12 cellular contexts compared by ENCODE assay signal in genomic region chrX:24619647-24620046, GRCh38. TPM values are rescaled to one million over a fixed set of nuclear protein-coding genes. Genes with fewer than 3 reads are reported as not detected.
A peak's percentile ranks its signal among the peaks of the same experiment; 100 is the strongest.
DNase-seq lines count a peak whose midpoint lies in the region; ATAC-seq, FAIRE-seq and TF ChIP-seq lines count a peak whose summit lies in the region.
"Had no signal": no experiment of that assay in that cellular context is flagged by ENCODE, and none has a peak within 500 bp of the region (broad histone marks: within the 10 kb centered on the region; RNA-seq: fewer than 3 reads in every experiment).

No MANE protein-coding gene starts in this region.

- no peaks in the 10 kb centered on the region for H4K20me1 ChIP-seq in HepG2 (ENCODE audit: insufficient read depth, low read length)
- H4K20me1 ChIP-seq in neural progenitor cell (ENCODE audit: low read depth), result no peaks in the 10 kb centered on the region

- CTCF ChIA-PET in HepG2 (lab: Yijun Ruan, JAX; ENCODE audit: low intra/inter-chr PET ratio, low total read pairs), result no interaction called here

- H3K4me2 ChIP-seq in HepG2 (ENCODE audit: low read depth, low read length) (no peak overlapping the region), neural progenitor cell (no peak overlapping the region)

- H3K4me3 Mint-ChIP-seq in neural progenitor cell, result no peak overlapping the region
- H3K4me3 Mint-ChIP-seq: memory B cell had no signal

- H3K27ac Mint-ChIP-seq in neural progenitor cell, result no peak overlapping the region
- H3K27ac Mint-ChIP-seq: memory B cell had no signal

- DNase-seq in HepG2 (ENCODE audit: low spot score) (peak; percentile 36), right lobe of liver (no peak), RPMI8226 (peak; percentile 7), foreskin melanocyte (peak; percentile 48), neural progenitor cell (ENCODE audit: low spot score) (no peak)
- no peak for DNase-seq in stimulated activated CD4-positive, alpha-beta T cell treated with anti-CD3 and anti-CD28 coated beads, Interleukin-2, amount 100 ng/mL, for 48 hours
- DNase-seq: activated CD4-positive, alpha-beta T cell treated with anti-CD3 and anti-CD28 coated beads for 48 hours; Caco-2; cortex of kidney had no signal

- ATAC-seq in HepG2 (peak; percentile 56), right lobe of liver (no peak), HG03196 (IDR thresholded peaks at IDR 0.05; ENCODE audit: unreplicated experiment) (no peak)
- no peak for ATAC-seq in activated CD4-positive, CD25-positive, alpha-beta regulatory T cell treated with anti-CD3 and anti-CD28 coated beads, Interleukin-2, amount 50 U/mL, for 24 hours

- in situ Hi-C loops in HepG2 (cut with HindIII; ENCODE audit: extremely low pct_ligation_motif_present, low pct_unique_long_range_greater_than_20kb), result no loop called here

- H3K9ac ChIP-seq in HepG2 (ENCODE audit: insufficient read depth, low read depth, low read length) (no peak overlapping the region), neural progenitor cell (no peak overlapping the region)

- no peaks in the 10 kb centered on the region for H3F3A ChIP-seq in neural progenitor cell (ENCODE audit: low read depth)

- H3K27me3 Mint-ChIP-seq in neural progenitor cell (ENCODE audit: insufficient read depth, low read depth), result peaks cover 5% of the 10 kb centered on the region

- POLR2A ChIA-PET in HepG2 (lab: Yijun Ruan, JAX), result interaction anchor here (1.4 kb wide), 1 partner anchor 43 kb away, joined by 3 read pairs; no protein-coding TSS in a partner anchor

- intact Hi-C loops in HepG2 (cut with micrococcal nuclease; ENCODE audit: unreplicated experiment), result loop anchor here (5.0 kb wide), 1 partner anchor 43 kb away; no protein-coding TSS in a partner anchor
- intact Hi-C loops in right lobe of liver (cut with DNase I), result no loop called here

- H3K4me3 ChIP-seq in HepG2 (replicated peaks in 1 of 3; ENCODE audit: insufficient read depth in 1 of 3, low read depth in 2 of 3, low read length in 3 of 3) (no peak overlapping the region), right lobe of liver (no peak overlapping the region), neural progenitor cell (no peak overlapping the region)

- H3K4me1 ChIP-seq in HepG2 (ENCODE audit: insufficient read depth, low read length) (peaks cover 11% of the 10 kb centered on the region; the same call in 1 of the 2 replicates), right lobe of liver (no peaks in the 10 kb centered on the region), neural progenitor cell (peaks cover 6% of the 10 kb centered on the region)
- H3K4me1 ChIP-seq: Caco-2 had no signal

- TF ChIP-seq EP300 in HepG2 (IDR thresholded peaks at IDR 0.05; ENCODE audit: low read depth in 2 of 2, low read length in 2 of 2), result no peak
- no peak for TF ChIP-seq EP300 in HepG2 (CRISPR knock-in tag; IDR thresholded peaks at IDR 0.05; ENCODE audit: borderline replicate concordance)

- peaks cover 10% of the 10 kb centered on the region for H3K4me1 Mint-ChIP-seq in neural progenitor cell
- H3K4me1 Mint-ChIP-seq: memory B cell had no signal

- no CpG with 5 or more reads among the region's 5 CpGs for WGBS in HepG2 (ENCODE audit: low lambda C conversion rate)
- 60% methylated on average over 5 of the region's 5 CpGs for WGBS in right lobe of liver (ENCODE audit: insufficient coverage, low coverage, low lambda C conversion rate, missing lambda C conversion rate)

- no peaks in the 10 kb centered on the region for H3K36me3 Mint-ChIP-seq in neural progenitor cell
- H3K36me3 Mint-ChIP-seq: memory B cell had no signal

- TF ChIP-seq POLR2A in HepG2 (IDR thresholded peaks at IDR 0.05; ENCODE audit: insufficient read depth in 1 of 2, low read depth in 2 of 2, low read length in 2 of 2) (no peak), right lobe of liver (IDR thresholded peaks at IDR 0.05) (no peak)

- no peak overlapping the region for H3K27ac ChIP-seq in HepG2 (ENCODE audit: extremely low read length, insufficient read depth, low read length)
- no peak overlapping the region for H3K27ac ChIP-seq in right lobe of liver
- no peak overlapping the region for H3K27ac ChIP-seq in neural progenitor cell

- TF ChIP-seq CTCF in HepG2 (CRISPR knock-in tag; IDR thresholded peaks at IDR 0.05), result no peak
- TF ChIP-seq CTCF in right lobe of liver (IDR thresholded peaks at IDR 0.05), result no peak
- no peak for TF ChIP-seq CTCF in neural progenitor cell (IDR thresholded peaks at IDR 0.05)

- H3K9me3 Mint-ChIP-seq in neural progenitor cell, result no peaks in the 10 kb centered on the region
- H3K9me3 Mint-ChIP-seq: memory B cell had no signal

- peak; percentile 50 for FAIRE-seq in HepG2 (lab: Jason Lieb, UNC)

- peak overlapping the region; percentile 11 for H2AFZ ChIP-seq in HepG2 (ENCODE audit: low read length)
- H2AFZ ChIP-seq in neural progenitor cell (replicated peaks), result no peak overlapping the region

- H3K27me3 ChIP-seq in HepG2 (ENCODE audit: control insufficient read depth in 1 of 2, insufficient read depth in 2 of 2, low read length in 2 of 2) (no peaks in the 10 kb centered on the region), right lobe of liver (no peaks in the 10 kb centered on the region), neural progenitor cell (no peaks in the 10 kb centered on the region)

- no peak for TF ChIP-seq RAD21 in HepG2 (CRISPR knock-in tag; IDR thresholded peaks at IDR 0.05)

- H3K36me3 ChIP-seq in HepG2 (replicated peaks in 1 of 2; ENCODE audit: control insufficient read depth in 1 of 2, insufficient read depth in 2 of 2, low read length in 2 of 2), result no peaks in the 10 kb centered on the region
- H3K36me3 ChIP-seq in right lobe of liver, result no peaks in the 10 kb centered on the region
- no peaks in the 10 kb centered on the region for H3K36me3 ChIP-seq in neural progenitor cell

- H3K79me2 ChIP-seq in HepG2 (ENCODE audit: insufficient read depth, low read length), result no peaks in the 10 kb centered on the region
- peaks cover 4% of the 10 kb centered on the region for H3K79me2 ChIP-seq in neural progenitor cell (ENCODE audit: low read depth)

- BruUV-seq in HepG2 (replicated peaks; lab: Mats Ljungman, UMichigan), result no TSS peak

- no peaks in the 10 kb centered on the region for H3K9me3 ChIP-seq in HepG2 (ENCODE audit: low read length)
- no peaks in the 10 kb centered on the region for H3K9me3 ChIP-seq in right lobe of liver
- H3K9me3 ChIP-seq in neural progenitor cell (ENCODE audit: low read depth), result no peaks in the 10 kb centered on the region
- H3K9me3 ChIP-seq: Caco-2 had no signal

TF ChIP-seq in HepG2, 621 proteins besides CTCF, POLR2A, EP300 and RAD21 (continues in another document):
- TF ChIP-seq MZF1 (CRISPR knock-in tag; IDR thresholded peaks at IDR 0.05; ENCODE audit: borderline replicate concordance) (no peak), ZNF180 (CRISPR knock-in tag; IDR thresholded peaks at IDR 0.05; ENCODE audit: borderline replicate concordance, low read depth) (no peak), ZBTB42 (CRISPR knock-in tag; IDR thresholded peaks at IDR 0.05) (no peak), FOXA1 (IDR thresholded peaks at IDR 0.05) (no peak), FOXA1 (CRISPR knock-in tag; IDR thresholded peaks at IDR 0.05) (0 out of 2 replicates have a peak, but pooled peaks have one; percentile 9), ZBTB33 (CRISPR knock-in tag; IDR thresholded peaks at IDR 0.05) (peak; percentile 86), ZNF549 (CRISPR knock-in tag; IDR thresholded peaks at IDR 0.05) (no peak), CREB1 (IDR thresholded peaks at IDR 0.05) (no peak), CREB1 (CRISPR knock-in tag; IDR thresholded peaks at IDR 0.05) (no peak), HNRNPH1 (optimal IDR thresholded peaks at IDR 0.05; ENCODE audit: low read depth, low read length) (no peak), GABPB1 (CRISPR knock-in tag; IDR thresholded peaks at IDR 0.05) (no peak)

RNA-seq across cellular contexts. Expression of gene PCYT1B, which starts 27.5 kb away (rescaled TPM):
- 9.2 and 15.9 TPM in 2 replicates for total RNA-seq in HepG2 (2016; rRNA removed; fragmentation: Illumina TruSeq; extraction: Trizol)
- 1.7 and 1.9 TPM in 2 replicates for total RNA-seq in HepG2 (2016; cell fraction: cytosol; rRNA removed; fragmentation: Illumina TruSeq; extraction: Trizol; ENCODE audit: low read depth)
- 9.1 and 14.7 TPM in 2 replicates for total RNA-seq in HepG2 (2016; cell fraction: insoluble cytoplasmic fraction; rRNA removed; fragmentation: Illumina TruSeq; extraction: Trizol)
- 3.4 TPM in 2 replicates for total RNA-seq in HepG2 (2016; cell fraction: membrane; rRNA removed; fragmentation: Illumina TruSeq; extraction: Trizol)
- total RNA-seq in HepG2 (2016; cell fraction: nucleus; rRNA removed; fragmentation: Illumina TruSeq; extraction: Trizol), result 5.7 and 7.7 TPM in 2 replicates
- 3.8 and 6.1 TPM in 2 replicates for polyA plus RNA-seq in HepG2 (2011; rRNA removed)
- 3.0 and 3.8 TPM in 2 replicates for polyA plus RNA-seq in HepG2 (2011; cell fraction: cytosol; rRNA removed)
- 3.2 and 3.7 TPM in 2 replicates for polyA plus RNA-seq in HepG2 (2011; cell fraction: nucleus; rRNA removed)
- polyA plus RNA-seq in HepG2 (2012), result 0.72 and 1.4 TPM in 2 replicates
- polyA plus RNA-seq in HepG2 (2016; cell fraction: cytosol; fragmentation: Illumina TruSeq; extraction: Trizol; ENCODE audit: low read depth), result 1.5 TPM in 2 replicates
- 10.8 and 11.6 TPM in 2 replicates for polyA plus RNA-seq in HepG2 (2016; cell fraction: insoluble cytoplasmic fraction; fragmentation: Illumina TruSeq; extraction: Trizol; ENCODE audit: low read depth)
- 2.1 and 2.3 TPM in 2 replicates for polyA plus RNA-seq in HepG2 (2016; cell fraction: membrane; fragmentation: Illumina TruSeq; extraction: Trizol; ENCODE audit: low read depth)
- polyA plus RNA-seq in HepG2 (2016; cell fraction: nucleus; fragmentation: Illumina TruSeq; extraction: Trizol; ENCODE audit: insufficient read depth, low read depth), result 7.3 and 9.5 TPM in 2 replicates
- polyA minus RNA-seq in HepG2 (2011; rRNA and poly(A)+ RNA removed; ENCODE audit: low replicate concordance), result 8.9 TPM in 1 of 2 replicates, not detected in the other
- 3.4 and 5.6 TPM in 2 replicates for polyA minus RNA-seq in HepG2 (2011; cell fraction: cytosol; rRNA and poly(A)+ RNA removed)
- polyA minus RNA-seq in HepG2 (2011; cell fraction: nucleus; rRNA and poly(A)+ RNA removed), result 2.3 and 3.0 TPM in 2 replicates
- total RNA-seq in right lobe of liver, result under 1 TPM in 4 of 6 experiments, not detected in 2; 0.04 to 0.20 (median 0.08) TPM
- 33.9 and 39.1 TPM in 2 replicates for total RNA-seq in neural progenitor cell (ENCODE audit: low replicate concordance)

Comparison
In these comparisons a context has a peak if more than half of its experiments do, and no peak if none do; other contexts are left out.
1. DNase-seq: peak in HepG2 (single experiment), RPMI8226 (single experiment) and foreskin melanocyte (single experiment); none in right lobe of liver (0 of 3), stimulated activated CD4-positive, alpha-beta T cell treated with anti-CD3 and anti-CD28 coated beads, Interleukin-2, amount 100 ng/mL, for 48 hours (0 of 2) and neural progenitor cell (single experiment).